ENCODE assay signal across 17 cellular contexts in the genomic region with DNA sequence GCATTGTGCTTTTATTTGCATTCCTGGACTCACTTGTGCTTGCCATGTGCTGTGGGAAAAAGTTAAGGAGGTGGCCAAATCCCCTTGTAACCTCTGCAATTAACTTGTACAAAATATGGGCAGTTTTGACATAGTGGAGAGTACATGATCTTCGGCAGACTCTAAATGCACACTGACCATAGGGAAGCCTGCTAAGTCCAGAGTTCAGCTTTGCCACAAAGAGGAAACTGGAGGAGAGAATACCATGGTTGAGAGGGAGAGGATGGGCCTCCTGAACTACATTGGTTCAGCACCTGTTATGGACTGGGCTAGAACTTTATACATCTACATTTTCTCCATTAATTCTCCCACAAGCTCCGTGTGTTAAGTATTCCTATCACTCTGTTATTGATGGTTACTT.
"Had no signal": no experiment of that assay in that cellular context is flagged by ENCODE, and none has a peak within 500 bp of the region (broad histone marks: within the 10 kb centered on the region; RNA-seq: fewer than 3 reads in every experiment).

No MANE protein-coding gene starts in this region.

- H3K4me1 ChIP-seq: gastroesophageal sphincter, heart left ventricle, prostate gland, right atrium auricular region, tibial artery, uterus had no signal

- DNase-seq: activated CD8-positive, alpha-beta memory T cell treated with anti-CD3 and anti-CD28 coated beads for 24 hours; activated CD8-positive, alpha-beta memory T cell treated with anti-CD3 and anti-CD28 coated beads, Interleukin-2, amount 50 U/mL, for 48 hours; activated gamma-delta T cell; effector CD4-positive, alpha-beta T cell; heart left ventricle; immature natural killer cell; kidney glomerular epithelial cell; stimulated activated CD4-positive, alpha-beta T cell treated with anti-CD3 and anti-CD28 coated beads, Interleukin-2, amount 100 ng/mL, for 24 hours; stimulated activated naive CD4-positive, alpha-beta T cell treated with Interleukin-2 at 50 U/mL for 16 hours; T-cell; tibial artery; uterus had no signal

- H3K36me3 ChIP-seq: gastroesophageal sphincter, heart left ventricle, prostate gland, right atrium auricular region, tibial artery, uterus had no signal

- H3K9me3 ChIP-seq: gastroesophageal sphincter, heart left ventricle, prostate gland, right atrium auricular region, tibial artery, uterus had no signal

- ATAC-seq: activated naive CD4-positive, alpha-beta T cell treated with anti-CD3 and anti-CD28 coated beads, Interleukin-2, amount 50 U/mL, for 72 hours; esophagus mucosa; gastroesophageal sphincter; T-cell had no signal

- H3K27me3 ChIP-seq: gastroesophageal sphincter, right atrium auricular region, tibial artery, uterus had no signal

- H3K27ac ChIP-seq: gastroesophageal sphincter, heart left ventricle, prostate gland, right atrium auricular region, tibial artery, uterus had no signal

- H3K4me3 ChIP-seq: gastroesophageal sphincter, heart left ventricle, prostate gland, right atrium auricular region, tibial artery, uterus had no signal
